ENCODE assay signal across 1 cellular context in the genomic region with DNA sequence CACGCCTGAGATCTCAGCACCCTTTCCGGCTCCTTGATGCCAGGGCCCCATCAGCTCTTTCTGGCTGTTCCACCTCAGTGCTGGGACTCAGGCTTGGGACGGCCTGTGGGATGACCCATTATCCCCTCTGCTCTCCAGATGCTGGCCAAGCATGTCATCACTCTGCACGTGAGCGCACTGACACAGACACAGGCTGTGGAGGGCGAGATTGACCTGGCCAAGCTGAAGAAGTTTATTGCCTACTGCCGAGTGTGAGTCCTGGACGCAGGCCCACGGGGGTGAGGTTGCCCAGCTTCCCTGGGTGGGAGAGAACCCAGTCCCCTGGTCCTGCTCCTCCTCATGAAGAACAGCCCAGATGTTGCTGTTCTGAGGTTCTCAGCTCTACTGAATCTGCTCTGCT.
TF ChIP-seq lines count a peak whose summit lies in the region.

No MANE protein-coding gene starts in this region.

TF ChIP-seq in A549, 52 proteins besides CTCF, POLR2A, EP300 and RAD21 (continued from another document):
- TF ChIP-seq, protein P1, sequence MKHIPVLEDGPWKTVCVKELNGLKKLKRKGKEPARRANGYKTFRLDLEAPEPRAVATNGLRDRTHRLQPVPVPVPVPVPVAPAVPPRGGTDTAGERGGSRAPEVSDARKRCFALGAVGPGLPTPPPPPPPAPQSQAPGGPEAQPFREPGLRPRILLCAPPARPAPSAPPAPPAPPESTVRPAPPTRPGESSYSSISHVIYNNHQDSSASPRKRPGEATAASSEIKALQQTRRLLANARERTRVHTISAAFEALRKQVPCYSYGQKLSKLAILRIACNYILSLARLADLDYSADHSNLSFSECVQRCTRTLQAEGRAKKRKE (CRISPR knock-in tag; IDR thresholded peaks at IDR 0.05; ENCODE audit: low read depth): no peak
- TF ChIP-seq, protein P2, sequence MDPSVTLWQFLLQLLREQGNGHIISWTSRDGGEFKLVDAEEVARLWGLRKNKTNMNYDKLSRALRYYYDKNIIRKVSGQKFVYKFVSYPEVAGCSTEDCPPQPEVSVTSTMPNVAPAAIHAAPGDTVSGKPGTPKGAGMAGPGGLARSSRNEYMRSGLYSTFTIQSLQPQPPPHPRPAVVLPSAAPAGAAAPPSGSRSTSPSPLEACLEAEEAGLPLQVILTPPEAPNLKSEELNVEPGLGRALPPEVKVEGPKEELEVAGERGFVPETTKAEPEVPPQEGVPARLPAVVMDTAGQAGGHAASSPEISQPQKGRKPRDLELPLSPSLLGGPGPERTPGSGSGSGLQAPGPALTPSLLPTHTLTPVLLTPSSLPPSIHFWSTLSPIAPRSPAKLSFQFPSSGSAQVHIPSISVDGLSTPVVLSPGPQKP (IDR thresholded peaks at IDR 0.05; ENCODE audit: low read depth, low read length): no peak
- TF ChIP-seq NPAS2 (CRISPR knock-in tag; IDR thresholded peaks at IDR 0.05; ENCODE audit: borderline replicate concordance) (no peak), ZC3H11A (IDR thresholded peaks at IDR 0.05) (no peak)
